Comparison of ENCODE assay signal across 16 cellular contexts in genomic region chr3:35760147-35760546, GRCh38.
"Had no signal": no experiment of that assay in that cellular context is flagged by ENCODE, and none has a peak within 500 bp of the region (broad histone marks: within the 10 kb centered on the region; RNA-seq: fewer than 3 reads in every experiment).

No MANE protein-coding gene starts in this region.

- H3K4me1 ChIP-seq: ascending aorta, pancreas, SJCRH30, suprapubic skin had no signal

- H3K27me3 ChIP-seq: ascending aorta, SJCRH30, suprapubic skin had no signal

- DNase-seq: activated CD4-positive, alpha-beta memory T cell treated with anti-CD3 and anti-CD28 coated beads, Interleukin-2, amount 10 ng/mL, durations not matched to agents 7 days and 5 days; activated gamma-delta T cell treated with Interleukin-2 at 50 U/mL for 16 hours; activated naive CD8-positive, alpha-beta T cell treated with anti-CD3 and anti-CD28 coated beads, Interleukin-2, amount 10 ng/mL, durations not matched to agents 7 days and 5 days; activated T-cell treated with anti-CD3 and anti-CD28 coated beads, Interleukin-2, amount 50 U/mL, for 48 hours; cortex of kidney; effector memory CD8-positive, alpha-beta T cell; erythroblast; kidney glomerular epithelial cell; pancreas; SJCRH30; stimulated activated naive CD4-positive, alpha-beta T cell treated with Interleukin-2 at 50 U/mL for 16 hours had no signal

- H3K27ac ChIP-seq: ascending aorta, pancreas, SJCRH30, suprapubic skin had no signal

- H3K36me3 Mint-ChIP-seq: activated naive CD8-positive, alpha-beta T cell treated with anti-CD3 and anti-CD28 coated beads, Interleukin-2, amount 10 ng/mL, durations not matched to agents 7 days and 5 days; natural killer cell treated with Interleukin-12 subunit alpha and Interleukin-12 subunit beta and Interleukin-15 and Interleukin-18, amount 100 ng/mL, for 72 hours; type B pancreatic cell had no signal

- H3K4me3 Mint-ChIP-seq: activated CD4-positive, alpha-beta memory T cell treated with anti-CD3 and anti-CD28 coated beads, Interleukin-2, amount 10 ng/mL, durations not matched to agents 7 days and 5 days; activated naive CD8-positive, alpha-beta T cell treated with anti-CD3 and anti-CD28 coated beads, Interleukin-2, amount 10 ng/mL, durations not matched to agents 7 days and 5 days; effector memory CD8-positive, alpha-beta T cell; natural killer cell treated with Interleukin-12 subunit alpha and Interleukin-12 subunit beta and Interleukin-15 and Interleukin-18, amount 100 ng/mL, for 72 hours; type B pancreatic cell had no signal

- H3K36me3 ChIP-seq: ascending aorta, pancreas, SJCRH30, suprapubic skin had no signal

- H3K27ac Mint-ChIP-seq: activated CD4-positive, alpha-beta memory T cell treated with anti-CD3 and anti-CD28 coated beads, Interleukin-2, amount 10 ng/mL, durations not matched to agents 7 days and 5 days; activated naive CD8-positive, alpha-beta T cell treated with anti-CD3 and anti-CD28 coated beads, Interleukin-2, amount 10 ng/mL, durations not matched to agents 7 days and 5 days; effector memory CD8-positive, alpha-beta T cell; natural killer cell treated with Interleukin-12 subunit alpha and Interleukin-12 subunit beta and Interleukin-15 and Interleukin-18, amount 100 ng/mL, for 72 hours; type B pancreatic cell had no signal

- H3K4me3 ChIP-seq: ascending aorta, lung, pancreas, SJCRH30, suprapubic skin had no signal

- H3K9me3 ChIP-seq: ascending aorta, pancreas, SJCRH30, suprapubic skin had no signal

- H3K27me3 Mint-ChIP-seq: activated CD4-positive, alpha-beta memory T cell treated with anti-CD3 and anti-CD28 coated beads, Interleukin-2, amount 10 ng/mL, durations not matched to agents 7 days and 5 days; activated naive CD8-positive, alpha-beta T cell treated with anti-CD3 and anti-CD28 coated beads, Interleukin-2, amount 10 ng/mL, durations not matched to agents 7 days and 5 days; effector memory CD8-positive, alpha-beta T cell; natural killer cell treated with Interleukin-12 subunit alpha and Interleukin-12 subunit beta and Interleukin-15 and Interleukin-18, amount 100 ng/mL, for 72 hours had no signal

- H3K9me3 Mint-ChIP-seq: activated CD4-positive, alpha-beta memory T cell treated with anti-CD3 and anti-CD28 coated beads, Interleukin-2, amount 10 ng/mL, durations not matched to agents 7 days and 5 days; activated naive CD8-positive, alpha-beta T cell treated with anti-CD3 and anti-CD28 coated beads, Interleukin-2, amount 10 ng/mL, durations not matched to agents 7 days and 5 days; type B pancreatic cell had no signal

- H3K4me1 Mint-ChIP-seq: activated CD4-positive, alpha-beta memory T cell treated with anti-CD3 and anti-CD28 coated beads, Interleukin-2, amount 10 ng/mL, durations not matched to agents 7 days and 5 days; activated naive CD8-positive, alpha-beta T cell treated with anti-CD3 and anti-CD28 coated beads, Interleukin-2, amount 10 ng/mL, durations not matched to agents 7 days and 5 days had no signal
